17 cellular contexts compared by ENCODE assay signal in genomic region chr22:40029189-40029890, GRCh38. TPM values are rescaled to one million over a fixed set of nuclear protein-coding genes. Genes with fewer than 3 reads are reported as not detected.
"Had no signal": no experiment of that assay in that cellular context is flagged by ENCODE, and none has a peak within 500 bp of the region (broad histone marks: within the 10 kb centered on the region; RNA-seq: fewer than 3 reads in every experiment).

No MANE protein-coding gene starts in this region.

- H3K27ac ChIP-seq: ascending aorta had no signal

- H3K9me3 Mint-ChIP-seq: activated CD4-positive, alpha-beta memory T cell treated with anti-CD3 and anti-CD28 coated beads for 36 hours; activated T-helper 1 cell treated with anti-CD3 and anti-CD28 coated beads, Interleukin-12 subunit alpha, Interleukin-12 subunit beta, Interleukin-2, Interleukin-4 antibody, amounts not matched to agents 30 ng/mL and 10 ng/mL and 1 ng/mL, durations not matched to agents 14 hours and 24 hours and 36 hours; immature natural killer cell; memory B cell; natural killer cell treated with Interleukin-12 subunit alpha and Interleukin-12 subunit beta and Interleukin-15 and Interleukin-18, amount 100 ng/mL, for 72 hours; stimulated activated naive CD8-positive, alpha-beta T cell treated with anti-CD3 and anti-CD28 coated beads, Interleukin-15, amount 100 ng/mL, for 72 hours; WTC11 had no signal

- DNase-seq: activated CD4-positive, alpha-beta memory T cell treated with anti-CD3 and anti-CD28 coated beads for 36 hours; activated CD4-positive, alpha-beta T cell treated with anti-CD3 and anti-CD28 coated beads for 36 hours; activated naive CD4-positive, alpha-beta T cell treated with Interleukin-2 at 50 U/mL for 16 hours; activated T-cell treated with anti-CD3 and anti-CD28 coated beads for 4 hours; cortex of kidney; erythroblast; immature natural killer cell; kidney glomerular epithelial cell; left ventricle myocardium superior; occipital lobe; stimulated activated naive CD8-positive, alpha-beta T cell treated with anti-CD3 and anti-CD28 coated beads, Interleukin-15, amount 100 ng/mL, for 72 hours; trophoblast cell had no signal

- H3K27me3 ChIP-seq: ascending aorta had no signal

- H3K27ac Mint-ChIP-seq: activated CD4-positive, alpha-beta memory T cell treated with anti-CD3 and anti-CD28 coated beads for 36 hours; activated CD4-positive, alpha-beta T cell treated with anti-CD3 and anti-CD28 coated beads for 36 hours; activated T-helper 1 cell treated with anti-CD3 and anti-CD28 coated beads, Interleukin-12 subunit alpha, Interleukin-12 subunit beta, Interleukin-2, Interleukin-4 antibody, amounts not matched to agents 30 ng/mL and 10 ng/mL and 1 ng/mL, durations not matched to agents 14 hours and 24 hours and 36 hours; immature natural killer cell; memory B cell; natural killer cell treated with Interleukin-12 subunit alpha and Interleukin-12 subunit beta and Interleukin-15 and Interleukin-18, amount 100 ng/mL, for 72 hours; WTC11 had no signal

- H3K27me3 Mint-ChIP-seq: activated CD4-positive, alpha-beta memory T cell treated with anti-CD3 and anti-CD28 coated beads for 36 hours; activated CD4-positive, alpha-beta T cell treated with anti-CD3 and anti-CD28 coated beads for 36 hours; natural killer cell treated with Interleukin-12 subunit alpha and Interleukin-12 subunit beta and Interleukin-15 and Interleukin-18, amount 100 ng/mL, for 72 hours; stimulated activated naive CD8-positive, alpha-beta T cell treated with anti-CD3 and anti-CD28 coated beads, Interleukin-15, amount 100 ng/mL, for 72 hours had no signal

- H3K36me3 ChIP-seq: ascending aorta had no signal

- H3K4me3 ChIP-seq: ascending aorta had no signal

- H3K9me3 ChIP-seq: ascending aorta had no signal

- H3K4me3 Mint-ChIP-seq: activated CD4-positive, alpha-beta memory T cell treated with anti-CD3 and anti-CD28 coated beads for 36 hours; activated CD4-positive, alpha-beta T cell treated with anti-CD3 and anti-CD28 coated beads for 36 hours; activated T-helper 1 cell treated with anti-CD3 and anti-CD28 coated beads, Interleukin-12 subunit alpha, Interleukin-12 subunit beta, Interleukin-2, Interleukin-4 antibody, amounts not matched to agents 30 ng/mL and 10 ng/mL and 1 ng/mL, durations not matched to agents 14 hours and 24 hours and 36 hours; immature natural killer cell; memory B cell; natural killer cell treated with Interleukin-12 subunit alpha and Interleukin-12 subunit beta and Interleukin-15 and Interleukin-18, amount 100 ng/mL, for 72 hours; stimulated activated naive CD8-positive, alpha-beta T cell treated with anti-CD3 and anti-CD28 coated beads, Interleukin-15, amount 100 ng/mL, for 72 hours; WTC11 had no signal

- H3K4me1 ChIP-seq: ascending aorta had no signal

- H3K36me3 Mint-ChIP-seq: activated CD4-positive, alpha-beta memory T cell treated with anti-CD3 and anti-CD28 coated beads for 36 hours; immature natural killer cell; memory B cell; natural killer cell treated with Interleukin-12 subunit alpha and Interleukin-12 subunit beta and Interleukin-15 and Interleukin-18, amount 100 ng/mL, for 72 hours; WTC11 had no signal

- H3K4me1 Mint-ChIP-seq: activated CD4-positive, alpha-beta T cell treated with anti-CD3 and anti-CD28 coated beads for 36 hours; immature natural killer cell had no signal

- ATAC-seq: activated CD4-positive, alpha-beta T cell treated with anti-CD3 and anti-CD28 coated beads for 36 hours; left ventricle myocardium superior; natural killer cell treated with Interleukin-12 subunit alpha and Interleukin-12 subunit beta and Interleukin-15 and Interleukin-18, amount 100 ng/mL, for 72 hours; stimulated activated naive CD8-positive, alpha-beta T cell treated with anti-CD3 and anti-CD28 coated beads, Interleukin-15, amount 100 ng/mL, for 72 hours had no signal

RNA-seq across cellular contexts. Expression of gene FAM83F, which starts 34.6 kb away (rescaled TPM):
- total RNA-seq: ascending aorta had no signal
- polyA plus RNA-seq: immature natural killer cell had no signal
